8 cellular contexts compared by ENCODE assay signal in the genomic region with DNA sequence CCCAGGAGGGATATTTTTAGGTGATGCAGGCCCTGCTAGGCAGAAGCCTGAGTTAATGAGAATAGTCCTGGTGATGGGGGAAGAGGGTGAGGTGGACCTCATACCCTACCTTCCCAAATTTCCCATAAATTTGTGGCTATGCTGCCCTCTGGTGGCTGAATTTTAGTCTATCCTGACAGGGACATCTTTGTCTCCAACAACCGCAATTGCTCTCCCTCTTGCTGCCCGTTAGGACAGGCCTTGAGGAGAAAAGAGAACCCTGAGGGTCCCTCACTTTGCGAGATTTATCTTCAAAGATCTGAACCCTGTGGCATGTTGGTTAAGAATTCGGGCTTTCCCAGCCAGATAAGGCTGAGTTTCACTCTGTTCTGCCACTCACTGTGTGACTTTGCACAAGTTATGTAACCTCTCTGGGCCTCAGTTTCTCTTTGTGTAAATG. TPM values are rescaled to one million over a fixed set of nuclear protein-coding genes. Genes with fewer than 3 reads are reported as not detected.
DNase-seq lines count a peak whose midpoint lies in the region; ATAC-seq and TF ChIP-seq lines count a peak whose summit lies in the region.

No MANE protein-coding gene starts in this region.

- CTCF ChIA-PET in activated CD8-positive, alpha-beta T cell treated with anti-CD3 and anti-CD28 coated beads for 36 hours (lab: Charles Lee): interaction anchor here (1.0 to 2.9 kb wide), 10 partner anchors 11 to 50 kb away, joined by 3 to 24 read pairs (median 4); no protein-coding TSS in a partner anchor

- no peak for ATAC-seq in activated CD8-positive, alpha-beta T cell treated with anti-CD3 and anti-CD28 coated beads for 36 hours
- no peak for ATAC-seq in HG03432 (IDR thresholded peaks at IDR 0.05; ENCODE audit: unreplicated experiment)
- no peak for ATAC-seq in GM19324 (IDR thresholded peaks at IDR 0.05; ENCODE audit: low FRiP score, unreplicated experiment)

- TF ChIP-seq CTCF in GM12874 (IDR thresholded peaks at IDR 0.05; ENCODE audit: insufficient read depth, low read depth, low read length): peak; percentile 55
- peak; percentile 58 for TF ChIP-seq CTCF in activated CD8-positive, alpha-beta T cell treated with anti-CD3 and anti-CD28 coated beads for 36 hours (IDR thresholded peaks at IDR 0.05)
- peak; percentile 70 for TF ChIP-seq CTCF in progenitor cell of endocrine pancreas (IDR thresholded peaks at IDR 0.05; ENCODE audit: unreplicated experiment)

- POLR2A ChIA-PET in activated CD8-positive, alpha-beta T cell treated with anti-CD3 and anti-CD28 coated beads for 36 hours (lab: Charles Lee): interaction anchor here (1.8 kb wide), 1 partner anchor 52 kb away, joined by 6 read pairs; no protein-coding TSS in a partner anchor

- DNase-seq in AG20443 (ENCODE audit: low spot score) (peak; percentile 62), NCI-H2196 treated with DMSO at 0.1 percent for 48 hours (lab: John Stamatoyannopoulos, UW; ENCODE audit: unreplicated experiment) (peak; percentile 25), foreskin melanocyte (peak; percentile 44), progenitor cell of endocrine pancreas (ENCODE audit: low spot score, unreplicated experiment) (no peak)
- peak; percentile 49 for DNase-seq in activated CD8-positive, alpha-beta T cell treated with anti-CD3 and anti-CD28 coated beads for 36 hours

- H3K36me3 Mint-ChIP-seq in activated CD8-positive, alpha-beta T cell treated with anti-CD3 and anti-CD28 coated beads for 36 hours (ENCODE audit: low read depth): peaks cover 22% of the 10 kb centered on the region
- peaks cover 11% of the 10 kb centered on the region for H3K36me3 Mint-ChIP-seq in progenitor cell of endocrine pancreas (ENCODE audit: insufficient read depth)

- no peaks in the 10 kb centered on the region for H3K27me3 Mint-ChIP-seq in activated CD8-positive, alpha-beta T cell treated with anti-CD3 and anti-CD28 coated beads for 36 hours
- H3K27me3 Mint-ChIP-seq in progenitor cell of endocrine pancreas: peaks cover 4% of the 10 kb centered on the region

- H3K4me3 Mint-ChIP-seq in activated CD8-positive, alpha-beta T cell treated with anti-CD3 and anti-CD28 coated beads for 36 hours: no peak overlapping the region
- no peak overlapping the region for H3K4me3 Mint-ChIP-seq in progenitor cell of endocrine pancreas (ENCODE audit: low read depth)

- no peak overlapping the region for H3K27ac Mint-ChIP-seq in activated CD8-positive, alpha-beta T cell treated with anti-CD3 and anti-CD28 coated beads for 36 hours
- H3K27ac Mint-ChIP-seq in progenitor cell of endocrine pancreas: peak overlapping the region; percentile 67

- intact Hi-C loops in activated CD8-positive, alpha-beta T cell treated with anti-CD3 and anti-CD28 coated beads for 36 hours (cut with micrococcal nuclease): no loop called here

- H3K4me1 Mint-ChIP-seq in activated CD8-positive, alpha-beta T cell treated with anti-CD3 and anti-CD28 coated beads for 36 hours (ENCODE audit: low read depth): peaks cover 24% of the 10 kb centered on the region
- peaks cover 9% of the 10 kb centered on the region for H3K4me1 Mint-ChIP-seq in progenitor cell of endocrine pancreas (ENCODE audit: low read depth)

- no peaks in the 10 kb centered on the region for H3K9me3 Mint-ChIP-seq in activated CD8-positive, alpha-beta T cell treated with anti-CD3 and anti-CD28 coated beads for 36 hours
- no peaks in the 10 kb centered on the region for H3K9me3 Mint-ChIP-seq in progenitor cell of endocrine pancreas (ENCODE audit: low read depth)

RNA-seq across cellular contexts. Expression of a gene that starts 9.8 kb away (rescaled TPM):
- total RNA-seq in activated CD8-positive, alpha-beta T cell treated with anti-CD3 and anti-CD28 coated beads for 36 hours: 1 to 10 TPM; 1.1 to 2.5 TPM
- 15.6 and 16.6 TPM in 2 replicates for total RNA-seq in progenitor cell of endocrine pancreas

RNA-seq across cellular contexts. Expression of a gene that starts 24.8 kb away (rescaled TPM):
- total RNA-seq in activated CD8-positive, alpha-beta T cell treated with anti-CD3 and anti-CD28 coated beads for 36 hours: 10 to 100 TPM; 35.2 to 36.6 TPM
- total RNA-seq in progenitor cell of endocrine pancreas: 32.2 and 37.8 TPM in 2 replicates

RNA-seq across cellular contexts. Expression of a gene that starts 30.0 kb away (rescaled TPM):
- total RNA-seq in activated CD8-positive, alpha-beta T cell treated with anti-CD3 and anti-CD28 coated beads for 36 hours: not detected
- total RNA-seq in progenitor cell of endocrine pancreas: not detected in 2 replicates
